In genomic region chr19:2944775-2945574, GRCh38 we compare ENCODE assay signal across 8 cellular contexts. TPM values are rescaled to one million over a fixed set of nuclear protein-coding genes. Genes with fewer than 3 reads are reported as not detected.
A peak's percentile ranks its signal among the peaks of the same experiment; 100 is the strongest.
DNase-seq lines count a peak whose midpoint lies in the region; ATAC-seq and TF ChIP-seq lines count a peak whose summit lies in the region.

Gene ZNF77, minus strand, starts transcription at chr19:2944971. Its CDS starts 131 bp downstream, at chr19:2944840.

- H3K36me3 ChIP-seq in BJ (ENCODE audit: control insufficient read depth, insufficient read depth, low read length): no peaks in the 10 kb centered on the region

- H3K27me3 ChIP-seq in BJ (ENCODE audit: control insufficient read depth, insufficient read depth, low read length): no peaks in the 10 kb centered on the region

- DNase-seq in BJ (ENCODE audit: low read depth) (peak; percentile 94), GM19240 (ENCODE audit: insufficient read length, low spot score) (peak; percentile 96), NCI-H526 (lab: John Stamatoyannopoulos, UW) (peak; percentile 96 to 97), dedifferentiated amniotic fluid mesenchymal stem cell (ENCODE audit: extremely low spot score) (peak; percentile 99), left kidney (ENCODE audit: low read depth, low spot score) (peak; percentile 100)
- peak; percentile 99 for DNase-seq in activated CD4-positive, alpha-beta T cell treated with anti-CD3 and anti-CD28 coated beads, Interleukin-2, amount 50 U/mL, for 1 hour
- peak; percentile 99 for DNase-seq in stimulated activated CD4-positive, alpha-beta T cell treated with anti-CD3 and anti-CD28 coated beads, Interleukin-1b, Interleukin-23, amount 100 ng/mL, for 48 hours

- H3K4me3 ChIP-seq in BJ (ENCODE audit: low read depth, low read length): peak within 1 kb of the TSS; percentile 97

- CTCF ChIA-PET in BJ (lab: Yijun Ruan, JAX): no interaction called here

- TF ChIP-seq CTCF in BJ (IDR thresholded peaks at IDR 0.05; ENCODE audit: insufficient read depth, low read depth, low read length): no peak

- ATAC-seq in HG03457 (IDR thresholded peaks at IDR 0.05; ENCODE audit: unreplicated experiment): peak; percentile 80

- POLR2A ChIA-PET in BJ (lab: Charles Lee): no interaction called here

RNA-seq across cellular contexts. Expression of gene ZNF77, which starts in this region (rescaled TPM):
- polyA plus RNA-seq in BJ (2011; rRNA removed): 3.2 and 3.4 TPM in 2 replicates
- 3.5 and 3.8 TPM in 2 replicates for polyA minus RNA-seq in BJ (2011; rRNA and poly(A)+ RNA removed)

Comparison
In these comparisons a context has a peak if more than half of its experiments do, and no peak if none do; other contexts are left out.
1. Peak in every context shown above with its lines: DNase-seq, ATAC-seq and H3K4me3 ChIP-seq.